ENCODE assay signal across 20 cellular contexts in the genomic region with DNA sequence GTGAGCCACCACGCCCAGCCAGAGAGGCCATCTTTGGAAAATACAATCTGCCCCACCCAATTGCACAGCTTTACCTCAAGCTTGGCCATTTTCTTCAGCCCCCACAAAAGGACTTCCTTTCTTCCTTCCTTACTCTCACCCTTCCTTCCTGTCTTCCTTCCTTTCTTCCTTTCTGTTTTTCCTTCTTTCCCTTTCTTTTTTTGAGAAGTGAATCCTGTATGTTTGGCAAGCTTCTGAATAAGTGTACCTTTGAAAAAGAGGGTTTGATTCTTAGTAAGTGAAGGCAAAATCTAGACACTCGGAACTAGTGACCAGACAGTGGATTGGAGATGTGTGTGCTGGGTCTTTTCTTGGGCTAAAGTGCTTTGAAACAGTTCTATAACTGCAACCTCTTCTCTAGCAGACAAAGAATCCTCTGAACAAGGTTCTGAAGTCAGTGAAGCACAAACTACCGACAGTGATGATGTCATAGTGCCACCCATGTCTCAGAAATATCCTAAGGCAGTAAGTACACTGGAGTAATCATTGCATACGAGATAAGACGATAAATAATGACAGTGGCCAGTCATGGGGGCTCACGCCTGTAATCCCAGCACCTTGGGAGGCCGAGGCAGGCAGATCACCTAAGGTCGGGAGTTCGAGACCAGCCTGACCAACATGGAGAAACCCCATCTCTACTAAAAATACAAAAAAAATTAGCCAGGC. TPM values are rescaled to one million over a fixed set of nuclear protein-coding genes. Genes with fewer than 3 reads are reported as not detected.
A peak's percentile ranks its signal among the peaks of the same experiment; 100 is the strongest.
DNase-seq lines count a peak whose midpoint lies in the region; ATAC-seq and TF ChIP-seq lines count a peak whose summit lies in the region.
"Had no signal": no experiment of that assay in that cellular context is flagged by ENCODE, and none has a peak within 500 bp of the region (broad histone marks: within the 10 kb centered on the region; RNA-seq: fewer than 3 reads in every experiment).

No MANE protein-coding gene starts in this region.

- no peaks in the 10 kb centered on the region for H3K79me1 ChIP-seq in neuronal stem cell (ENCODE audit: low read depth, low read length)

- H3K4me2 ChIP-seq in neuronal stem cell (ENCODE audit: insufficient read depth, low read length, poor library complexity, severe bottlenecking), result no peak overlapping the region
- H3K4me2 ChIP-seq: A549 had no signal

- no peak overlapping the region for H3K4me3 ChIP-seq in neuronal stem cell (ENCODE audit: low read length in 2 of 2)
- H3K4me3 ChIP-seq: A549, GM23248 had no signal

- no peak overlapping the region for H2AK5ac ChIP-seq in neuronal stem cell (ENCODE audit: low read depth, low read length)

- no peaks in the 10 kb centered on the region for H3K9me3 Mint-ChIP-seq in activated naive CD8-positive, alpha-beta T cell treated with anti-CD3 and anti-CD28 coated beads, Interleukin-2, amount 50 U/mL, for 24 hours
- H3K9me3 Mint-ChIP-seq in activated naive CD8-positive, alpha-beta T cell treated with anti-CD3 and anti-CD28 coated beads for 36 hours, result no peaks in the 10 kb centered on the region
- H3K9me3 Mint-ChIP-seq in endothelial cell (ENCODE audit: unreplicated experiment), result no peaks in the 10 kb centered on the region
- H3K9me3 Mint-ChIP-seq: CD8-positive, alpha-beta T cell; IgD-negative memory B cell had no signal

- H3K27me3 ChIP-seq in neuronal stem cell (ENCODE audit: control insufficient read depth in 3 of 3, insufficient read depth in 3 of 3, low read depth in 1 of 3, low read length in 3 of 3), result peaks cover 0 to 10% (median 0%) of the 10 kb centered on the region in 3 experiments

- H3K27ac ChIP-seq in neuronal stem cell (replicated peaks; ENCODE audit: low read length), result no peak overlapping the region
- H3K27ac ChIP-seq: 22Rv1, A549, GM23248, HL-60 had no signal

- no peak overlapping the region for H3K18ac ChIP-seq in neuronal stem cell (ENCODE audit: low read length)

- no peak overlapping the region for H4K8ac ChIP-seq in neuronal stem cell (ENCODE audit: low read depth, low read length)

- no peak overlapping the region for H2BK120ac ChIP-seq in neuronal stem cell (ENCODE audit: low read depth, low read length)

- ATAC-seq in activated naive CD8-positive, alpha-beta T cell treated with anti-CD3 and anti-CD28 coated beads, Interleukin-2, amount 50 U/mL, for 24 hours, result no peak
- ATAC-seq: CD8-positive, alpha-beta T cell had no signal

- no peaks in the 10 kb centered on the region for H3K36me3 ChIP-seq in neuronal stem cell (replicated peaks in 1 of 2; ENCODE audit: control insufficient read depth in 2 of 2, insufficient read depth in 2 of 2, low read length in 2 of 2)

- H3K4me1 Mint-ChIP-seq in activated naive CD8-positive, alpha-beta T cell treated with anti-CD3 and anti-CD28 coated beads, Interleukin-2, amount 50 U/mL, for 24 hours, result no peaks in the 10 kb centered on the region
- no peaks in the 10 kb centered on the region for H3K4me1 Mint-ChIP-seq in activated naive CD8-positive, alpha-beta T cell treated with anti-CD3 and anti-CD28 coated beads for 36 hours
- peaks cover 18% of the 10 kb centered on the region for H3K4me1 Mint-ChIP-seq in endothelial cell (ENCODE audit: unreplicated experiment)

- WGBS in neuronal stem cell (ENCODE audit: extremely low coverage in 2 of 2, insufficient read length in 2 of 2, insufficient replicate concordance in 1 of 2), 2 donors, result no CpG with 5 or more reads among the region's 9 CpGs

- no peak overlapping the region for H3K23ac ChIP-seq in neuronal stem cell (ENCODE audit: low read depth, low read length, poor library complexity)

- H3K36me3 Mint-ChIP-seq in activated naive CD8-positive, alpha-beta T cell treated with anti-CD3 and anti-CD28 coated beads, Interleukin-2, amount 50 U/mL, for 24 hours (ENCODE audit: low read depth), result no peaks in the 10 kb centered on the region
- H3K36me3 Mint-ChIP-seq in activated naive CD8-positive, alpha-beta T cell treated with anti-CD3 and anti-CD28 coated beads for 36 hours, result no peaks in the 10 kb centered on the region
- H3K36me3 Mint-ChIP-seq in endothelial cell (ENCODE audit: low read depth, unreplicated experiment), result peaks cover 4% of the 10 kb centered on the region
- H3K36me3 Mint-ChIP-seq: CD8-positive, alpha-beta T cell had no signal

- H2BK12ac ChIP-seq in neuronal stem cell (ENCODE audit: low read length), result no peak overlapping the region

- H3K9ac ChIP-seq in neuronal stem cell (ENCODE audit: low read depth, low read length, poor library complexity), result no peak overlapping the region
- H3K9ac ChIP-seq: GM23248 had no signal

- H4K91ac ChIP-seq in neuronal stem cell (ENCODE audit: low read depth, low read length, poor library complexity), result no peak overlapping the region

- H3K27ac Mint-ChIP-seq in activated naive CD8-positive, alpha-beta T cell treated with anti-CD3 and anti-CD28 coated beads, Interleukin-2, amount 50 U/mL, for 24 hours, result peak overlapping the region; percentile 1
- H3K27ac Mint-ChIP-seq in activated naive CD8-positive, alpha-beta T cell treated with anti-CD3 and anti-CD28 coated beads for 36 hours, result no peak overlapping the region
- H3K27ac Mint-ChIP-seq in endothelial cell (ENCODE audit: unreplicated experiment), result no peak overlapping the region
- H3K27ac Mint-ChIP-seq: CD8-positive, alpha-beta T cell; IgD-negative memory B cell had no signal

- TF ChIP-seq CTCF in endothelial cell (IDR thresholded peaks at IDR 0.05; ENCODE audit: unreplicated experiment), result no peak

- peak overlapping the region; percentile 3 for H2AFZ ChIP-seq in neuronal stem cell (ENCODE audit: low read length)
- H2AFZ ChIP-seq: GM23248 had no signal

- no peaks in the 10 kb centered on the region for H3K4me1 ChIP-seq in neuronal stem cell (ENCODE audit: control insufficient read depth in 2 of 2, insufficient read depth in 1 of 2, low read depth in 1 of 2, low read length in 2 of 2)
- H3K4me1 ChIP-seq: A549 had no signal

- H3K9me3 ChIP-seq in neuronal stem cell (replicated peaks in 1 of 2; ENCODE audit: control insufficient read depth in 2 of 2, insufficient read depth in 1 of 2, low read depth in 1 of 2, low read length in 2 of 2), result no peaks in the 10 kb centered on the region
- H3K9me3 ChIP-seq: A549 had no signal

- no peak overlapping the region for H2BK5ac ChIP-seq in neuronal stem cell (ENCODE audit: low read length)

- no peak overlapping the region for H3K4me3 Mint-ChIP-seq in activated naive CD8-positive, alpha-beta T cell treated with anti-CD3 and anti-CD28 coated beads, Interleukin-2, amount 50 U/mL, for 24 hours
- no peak overlapping the region for H3K4me3 Mint-ChIP-seq in activated naive CD8-positive, alpha-beta T cell treated with anti-CD3 and anti-CD28 coated beads for 36 hours
- H3K4me3 Mint-ChIP-seq in endothelial cell (ENCODE audit: unreplicated experiment), result peak overlapping the region; percentile 4
- H3K4me3 Mint-ChIP-seq: CD14-positive monocyte; CD8-positive, alpha-beta T cell; IgD-negative memory B cell had no signal

- H3K27me3 Mint-ChIP-seq in activated naive CD8-positive, alpha-beta T cell treated with anti-CD3 and anti-CD28 coated beads, Interleukin-2, amount 50 U/mL, for 24 hours, result no peaks in the 10 kb centered on the region
- no peaks in the 10 kb centered on the region for H3K27me3 Mint-ChIP-seq in activated naive CD8-positive, alpha-beta T cell treated with anti-CD3 and anti-CD28 coated beads for 36 hours
- H3K27me3 Mint-ChIP-seq in endothelial cell (ENCODE audit: unreplicated experiment), result peaks cover 2% of the 10 kb centered on the region
- H3K27me3 Mint-ChIP-seq: IgD-negative memory B cell had no signal

- no peak overlapping the region for H3K14ac ChIP-seq in neuronal stem cell (ENCODE audit: low read length)

- DNase-seq in activated naive CD8-positive, alpha-beta T cell treated with anti-CD3 and anti-CD28 coated beads, Interleukin-2, amount 50 U/mL, for 24 hours, result no peak
- DNase-seq in activated naive CD8-positive, alpha-beta T cell treated with anti-CD3 and anti-CD28 coated beads for 36 hours, result no peak
- DNase-seq in RPMI7951 (ENCODE audit: low read depth) (peak; percentile 11), endothelial cell (ENCODE audit: low spot score) (no peak), neuronal stem cell (ENCODE audit: low spot score) (no peak), MV-4-11 (lab: John Stamatoyannopoulos, UW) (no peak), HPDE6-E6E7 (ENCODE audit: extremely low spot score) (no peak), SIG-M5 (lab: John Stamatoyannopoulos, UW) (no peak)
- DNase-seq: AML-193; CD8-positive, alpha-beta T cell; COR-L47; GM23248; HCEC 1CT; KG1 had no signal

- H2BK15ac ChIP-seq in neuronal stem cell (ENCODE audit: low read length), result no peak overlapping the region

- H3K4ac ChIP-seq in neuronal stem cell (ENCODE audit: low read length), result no peak overlapping the region

RNA-seq across cellular contexts. Expression of gene SUPT16H, which starts 49.5 kb away (rescaled TPM):
- total RNA-seq in activated naive CD8-positive, alpha-beta T cell treated with anti-CD3 and anti-CD28 coated beads for 36 hours, result 100 to 1,000 TPM; 218 to 221 TPM
- 68.8 and 69.0 TPM in 2 replicates for total RNA-seq in RPMI7951 (2014; rRNA removed; shearing (Covaris generic))
- total RNA-seq in endothelial cell (ENCODE audit: unreplicated experiment), result 84.6 TPM
- polyA plus RNA-seq in neuronal stem cell (2013, experiment 1 of 2), result 124 TPM
- 125 TPM for polyA plus RNA-seq in neuronal stem cell (2013, experiment 2 of 2)

RNA-seq across cellular contexts. Expression of gene RPGRIP1, which starts 54.5 kb away (rescaled TPM):
- under 1 TPM; 0.08 to 0.22 TPM for total RNA-seq in activated naive CD8-positive, alpha-beta T cell treated with anti-CD3 and anti-CD28 coated beads for 36 hours
- total RNA-seq in RPMI7951 (2014; rRNA removed; shearing (Covaris generic)), result 0.12 TPM in 1 of 2 replicates, not detected in the other
- 1.5 TPM for total RNA-seq in endothelial cell (ENCODE audit: unreplicated experiment)
- not detected for polyA plus RNA-seq in neuronal stem cell (2013, experiment 1 of 2)
- polyA plus RNA-seq in neuronal stem cell (2013, experiment 2 of 2), result not detected
- total RNA-seq: CD8-positive, alpha-beta T cell; GM23248 had no signal
- polyA plus RNA-seq: BJ, GM23248 had no signal
